In the genomic region with DNA sequence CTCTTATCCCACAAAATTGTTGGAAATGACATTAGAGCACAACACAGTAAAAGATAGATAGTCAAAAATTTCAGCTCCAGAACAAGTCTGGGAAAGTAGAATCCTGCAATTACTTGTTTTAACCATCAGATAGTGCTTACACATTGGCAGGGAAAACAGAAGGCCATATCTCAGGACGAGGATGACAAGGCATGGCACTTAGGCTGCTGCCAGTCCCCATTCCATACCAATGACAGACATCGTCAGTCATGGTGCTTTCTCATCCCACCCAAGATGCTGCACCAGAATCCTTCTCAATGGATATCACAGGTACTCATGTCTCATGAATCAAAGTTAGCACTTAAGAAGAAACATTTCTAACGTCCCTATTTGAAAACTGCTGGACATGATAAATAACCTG, we compare ENCODE assay signal across 41 cellular contexts.
"Had no signal": no experiment of that assay in that cellular context is flagged by ENCODE, and none has a peak within 500 bp of the region (broad histone marks: within the 10 kb centered on the region; RNA-seq: fewer than 3 reads in every experiment).

No MANE protein-coding gene starts in this region.

- FAIRE-seq: astrocyte, TTC549 had no signal

- H3K9me3 ChIP-seq: body of pancreas, breast epithelium had no signal

- H3K4me3 ChIP-seq: body of pancreas, breast epithelium, cardiac muscle cell had no signal

- H3K27me3 ChIP-seq: body of pancreas, brain microvascular endothelial cell, breast epithelium, cardiac muscle cell had no signal

- H3K27me3 Mint-ChIP-seq: activated CD4-positive, alpha-beta memory T cell treated with anti-CD3 and anti-CD28 coated beads, Interleukin-2, amount 10 ng/mL, durations not matched to agents 7 days and 5 days; activated CD4-positive, alpha-beta T cell treated with anti-CD3 and anti-CD28 coated beads for 36 hours; activated CD4-positive, alpha-beta T cell treated with anti-CD3 and anti-CD28 coated beads, Interleukin-2, amount 10 ng/mL, durations not matched to agents 7 days and 5 days; activated CD8-positive, alpha-beta memory T cell treated with anti-CD3 and anti-CD28 coated beads, Interleukin-2, amount 10 ng/mL, durations not matched to agents 7 days and 5 days; activated naive CD4-positive, alpha-beta T cell treated with anti-CD3 and anti-CD28 coated beads, Interleukin-2, amount 10 ng/mL, durations not matched to agents 7 days and 5 days; activated naive CD4-positive, alpha-beta T cell treated with anti-CD3 and anti-CD28 coated beads, Interleukin-2, amount 50 U/mL, for 24 hours; activated naive CD8-positive, alpha-beta T cell; activated naive CD8-positive, alpha-beta T cell treated with anti-CD3 and anti-CD28 coated beads, Interleukin-2, amount 10 ng/mL, durations not matched to agents 7 days and 5 days; activated naive CD8-positive, alpha-beta T cell treated with anti-CD3 and anti-CD28 coated beads, Interleukin-2, amount 50 U/mL, for 24 hours; activated T-cell treated with anti-CD3 and anti-CD28 coated beads, Interleukin-2, amount 50 U/mL, for 24 hours; central memory CD8-positive, alpha-beta T cell had no signal

- H3K4me1 ChIP-seq: body of pancreas, breast epithelium had no signal

- H3K4me3 Mint-ChIP-seq: activated CD4-positive, alpha-beta memory T cell treated with anti-CD3 and anti-CD28 coated beads, Interleukin-2, amount 10 ng/mL, durations not matched to agents 7 days and 5 days; activated CD4-positive, alpha-beta T cell treated with anti-CD3 and anti-CD28 coated beads for 36 hours; activated CD4-positive, alpha-beta T cell treated with anti-CD3 and anti-CD28 coated beads, Interleukin-2, amount 10 ng/mL, durations not matched to agents 7 days and 5 days; activated CD8-positive, alpha-beta memory T cell treated with anti-CD3 and anti-CD28 coated beads, Interleukin-2, amount 10 ng/mL, durations not matched to agents 7 days and 5 days; activated CD8-positive, alpha-beta T cell treated with anti-CD3 and anti-CD28 coated beads, Interleukin-2, amount 10 ng/mL, durations not matched to agents 7 days and 5 days; activated naive CD4-positive, alpha-beta T cell treated with anti-CD3 and anti-CD28 coated beads, Interleukin-2, amount 10 ng/mL, durations not matched to agents 7 days and 5 days; activated naive CD4-positive, alpha-beta T cell treated with anti-CD3 and anti-CD28 coated beads, Interleukin-2, amount 50 U/mL, for 24 hours; activated naive CD8-positive, alpha-beta T cell; activated naive CD8-positive, alpha-beta T cell treated with anti-CD3 and anti-CD28 coated beads, Interleukin-2, amount 10 ng/mL, durations not matched to agents 7 days and 5 days; activated naive CD8-positive, alpha-beta T cell treated with anti-CD3 and anti-CD28 coated beads, Interleukin-2, amount 50 U/mL, for 24 hours; activated T-cell treated with anti-CD3 and anti-CD28 coated beads, Interleukin-2, amount 50 U/mL, for 24 hours; central memory CD8-positive, alpha-beta T cell; T-helper 1 cell treated with Interleukin-12 subunit alpha and Interleukin-12 subunit beta and Interleukin-4 antibody, amounts not matched to agents 30 μg/mL and 1 μg/mL, for 36 hours; T-helper 2 cell treated with Interferon-gamma antibody and Interleukin-4, amounts not matched to agents 5 μg/mL and 100 μg/mL, for 36 hours; WTC11 had no signal

- H3K36me3 ChIP-seq: brain microvascular endothelial cell, breast epithelium, cardiac muscle cell, WERI-Rb-1 had no signal

- H3K27ac Mint-ChIP-seq: activated CD4-positive, alpha-beta memory T cell treated with anti-CD3 and anti-CD28 coated beads, Interleukin-2, amount 10 ng/mL, durations not matched to agents 7 days and 5 days; activated CD4-positive, alpha-beta T cell treated with anti-CD3 and anti-CD28 coated beads for 36 hours; activated CD4-positive, alpha-beta T cell treated with anti-CD3 and anti-CD28 coated beads, Interleukin-2, amount 10 ng/mL, durations not matched to agents 7 days and 5 days; activated CD8-positive, alpha-beta memory T cell treated with anti-CD3 and anti-CD28 coated beads, Interleukin-2, amount 10 ng/mL, durations not matched to agents 7 days and 5 days; activated CD8-positive, alpha-beta T cell treated with anti-CD3 and anti-CD28 coated beads, Interleukin-2, amount 10 ng/mL, durations not matched to agents 7 days and 5 days; activated naive CD4-positive, alpha-beta T cell treated with anti-CD3 and anti-CD28 coated beads, Interleukin-2, amount 10 ng/mL, durations not matched to agents 7 days and 5 days; activated naive CD4-positive, alpha-beta T cell treated with anti-CD3 and anti-CD28 coated beads, Interleukin-2, amount 50 U/mL, for 24 hours; activated naive CD8-positive, alpha-beta T cell; activated naive CD8-positive, alpha-beta T cell treated with anti-CD3 and anti-CD28 coated beads, Interleukin-2, amount 10 ng/mL, durations not matched to agents 7 days and 5 days; activated naive CD8-positive, alpha-beta T cell treated with anti-CD3 and anti-CD28 coated beads, Interleukin-2, amount 50 U/mL, for 24 hours; activated T-cell treated with anti-CD3 and anti-CD28 coated beads, Interleukin-2, amount 50 U/mL, for 24 hours; activated T-helper 2 cell treated with anti-CD3 and anti-CD28 coated beads, Interferon-gamma antibody, Interleukin-2, Interleukin-4, amounts not matched to agents 10 μg/mL and 5 μg/mL and 100 μg/mL, durations not matched to agents 14 hours and 24 hours and 36 hours; T-helper 1 cell treated with Interleukin-12 subunit alpha and Interleukin-12 subunit beta and Interleukin-4 antibody, amounts not matched to agents 30 μg/mL and 1 μg/mL, for 36 hours; T-helper 2 cell treated with Interferon-gamma antibody and Interleukin-4, amounts not matched to agents 5 μg/mL and 100 μg/mL, for 36 hours; WTC11 had no signal

- ATAC-seq: activated CD4-positive, alpha-beta T cell treated with anti-CD3 and anti-CD28 coated beads for 36 hours; activated CD4-positive, CD25-positive, alpha-beta regulatory T cell treated with anti-CD3 and anti-CD28 coated beads, Interleukin-2, amount 50 U/mL, for 24 hours; activated CD8-positive, alpha-beta memory T cell treated with anti-CD3 and anti-CD28 coated beads, Interleukin-2, amount 10 ng/mL, durations not matched to agents 7 days and 5 days; activated CD8-positive, alpha-beta T cell treated with anti-CD3 and anti-CD28 coated beads, Interleukin-2, amount 10 ng/mL, durations not matched to agents 7 days and 5 days; activated naive CD8-positive, alpha-beta T cell treated with anti-CD3 and anti-CD28 coated beads, Interleukin-2, amount 50 U/mL, for 24 hours; body of pancreas had no signal

- H3K27ac ChIP-seq: body of pancreas, brain microvascular endothelial cell, breast epithelium, cardiac muscle cell, WERI-Rb-1 had no signal

- DNase-seq: activated CD4-positive, alpha-beta memory T cell treated with anti-CD3 and anti-CD28 coated beads, Interleukin-2, amount 10 ng/mL, durations not matched to agents 7 days and 5 days; activated CD4-positive, alpha-beta T cell treated with anti-CD3 and anti-CD28 coated beads for 1 hour; activated CD4-positive, alpha-beta T cell treated with anti-CD3 and anti-CD28 coated beads for 36 hours; activated CD4-positive, alpha-beta T cell treated with anti-CD3 and anti-CD28 coated beads for 48 hours; activated CD4-positive, alpha-beta T cell treated with anti-CD3 and anti-CD28 coated beads, Interleukin-2, amount 10 ng/mL, durations not matched to agents 7 days and 5 days; activated CD4-positive, alpha-beta T cell treated with anti-CD3 and anti-CD28 coated beads, Interleukin-2, amount 50 U/mL, for 48 hours; activated CD4-positive, CD25-positive, alpha-beta regulatory T cell; activated CD8-positive, alpha-beta memory T cell treated with anti-CD3 and anti-CD28 coated beads for 24 hours; activated CD8-positive, alpha-beta memory T cell treated with anti-CD3 and anti-CD28 coated beads, Interleukin-2, amount 10 ng/mL, durations not matched to agents 7 days and 5 days; activated CD8-positive, alpha-beta memory T cell treated with anti-CD3 and anti-CD28 coated beads, Interleukin-2, amount 50 U/mL, for 48 hours; activated CD8-positive, alpha-beta T cell treated with anti-CD3 and anti-CD28 coated beads, Interleukin-2, amount 10 ng/mL, durations not matched to agents 7 days and 5 days; activated effector memory CD4-positive, alpha-beta T cell treated with Interleukin-2 at 50 U/mL for 16 hours; activated gamma-delta T cell; activated naive CD4-positive, alpha-beta T cell treated with anti-CD3 and anti-CD28 coated beads, Interleukin-2, amount 10 ng/mL, durations not matched to agents 7 days and 5 days; activated naive CD4-positive, alpha-beta T cell treated with Interleukin-2 at 50 U/mL for 16 hours; activated naive CD8-positive, alpha-beta T cell treated with anti-CD3 and anti-CD28 coated beads, Interleukin-2, amount 10 ng/mL, durations not matched to agents 7 days and 5 days; activated naive CD8-positive, alpha-beta T cell treated with anti-CD3 and anti-CD28 coated beads, Interleukin-2, amount 50 U/mL, for 24 hours; activated T-cell treated with anti-CD3 and anti-CD28 coated beads, Interleukin-2, amount 50 U/mL, for 24 hours; activated T-cell treated with anti-CD3 and anti-CD28 coated beads, Interleukin-2, amount 50 U/mL, for 48 hours; amygdala; anterior cingulate cortex; body of pancreas; brain microvascular endothelial cell; caudate nucleus; cerebellar nuclear complex; T-helper 1 cell; T-helper 2 cell; T-helper 9 cell; WERI-Rb-1 had no signal

- H3K9me3 Mint-ChIP-seq: activated CD4-positive, alpha-beta T cell treated with anti-CD3 and anti-CD28 coated beads, Interleukin-2, amount 10 ng/mL, durations not matched to agents 7 days and 5 days; activated T-cell treated with anti-CD3 and anti-CD28 coated beads, Interleukin-2, amount 50 U/mL, for 24 hours; T-helper 1 cell treated with Interleukin-12 subunit alpha and Interleukin-12 subunit beta and Interleukin-4 antibody, amounts not matched to agents 30 μg/mL and 1 μg/mL, for 36 hours; T-helper 2 cell treated with Interferon-gamma antibody and Interleukin-4, amounts not matched to agents 5 μg/mL and 100 μg/mL, for 36 hours had no signal

- H3K36me3 Mint-ChIP-seq: activated CD8-positive, alpha-beta memory T cell treated with anti-CD3 and anti-CD28 coated beads, Interleukin-2, amount 10 ng/mL, durations not matched to agents 7 days and 5 days; activated naive CD4-positive, alpha-beta T cell treated with anti-CD3 and anti-CD28 coated beads, Interleukin-2, amount 10 ng/mL, durations not matched to agents 7 days and 5 days; activated naive CD4-positive, alpha-beta T cell treated with anti-CD3 and anti-CD28 coated beads, Interleukin-2, amount 50 U/mL, for 24 hours; activated naive CD8-positive, alpha-beta T cell; activated naive CD8-positive, alpha-beta T cell treated with anti-CD3 and anti-CD28 coated beads, Interleukin-2, amount 10 ng/mL, durations not matched to agents 7 days and 5 days had no signal

- H3K4me1 Mint-ChIP-seq: activated CD4-positive, alpha-beta memory T cell treated with anti-CD3 and anti-CD28 coated beads, Interleukin-2, amount 10 ng/mL, durations not matched to agents 7 days and 5 days; activated CD4-positive, alpha-beta T cell treated with anti-CD3 and anti-CD28 coated beads for 36 hours; activated CD4-positive, alpha-beta T cell treated with anti-CD3 and anti-CD28 coated beads, Interleukin-2, amount 10 ng/mL, durations not matched to agents 7 days and 5 days; activated CD8-positive, alpha-beta memory T cell treated with anti-CD3 and anti-CD28 coated beads, Interleukin-2, amount 10 ng/mL, durations not matched to agents 7 days and 5 days; activated naive CD4-positive, alpha-beta T cell treated with anti-CD3 and anti-CD28 coated beads, Interleukin-2, amount 10 ng/mL, durations not matched to agents 7 days and 5 days; activated naive CD4-positive, alpha-beta T cell treated with anti-CD3 and anti-CD28 coated beads, Interleukin-2, amount 50 U/mL, for 24 hours; activated naive CD8-positive, alpha-beta T cell treated with anti-CD3 and anti-CD28 coated beads, Interleukin-2, amount 10 ng/mL, durations not matched to agents 7 days and 5 days; activated naive CD8-positive, alpha-beta T cell treated with anti-CD3 and anti-CD28 coated beads, Interleukin-2, amount 50 U/mL, for 24 hours; central memory CD8-positive, alpha-beta T cell had no signal
